ENCODE assay signal across 12 cellular contexts in the genomic region with DNA sequence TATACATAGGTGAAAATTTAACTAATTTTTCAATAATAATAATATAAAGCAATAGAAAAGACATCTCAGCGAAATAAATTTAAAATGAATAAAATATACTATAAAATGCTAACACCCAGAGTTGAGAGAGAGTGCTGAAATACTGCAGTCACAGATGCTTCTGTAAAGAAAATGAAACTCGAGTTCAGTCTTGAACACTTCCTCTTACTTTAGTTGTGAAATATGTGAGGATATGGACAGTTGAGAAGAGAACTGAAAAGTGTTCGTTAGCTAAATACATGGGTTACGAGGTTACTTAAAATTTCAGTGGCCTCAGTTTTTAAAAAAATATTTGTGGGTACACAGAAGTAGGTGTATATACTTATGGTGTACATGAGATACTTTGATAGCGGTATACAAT.
DNase-seq lines count a peak whose midpoint lies in the region; ATAC-seq and TF ChIP-seq lines count a peak whose summit lies in the region.
"Had no signal": no experiment of that assay in that cellular context is flagged by ENCODE, and none has a peak within 500 bp of the region (broad histone marks: within the 10 kb centered on the region; RNA-seq: fewer than 3 reads in every experiment).

No MANE protein-coding gene starts in this region.

- no peak overlapping the region for H3K4me3 Mint-ChIP-seq in activated naive CD8-positive, alpha-beta T cell treated with anti-CD3 and anti-CD28 coated beads, Interleukin-2, amount 50 U/mL, for 24 hours
- H3K4me3 Mint-ChIP-seq: activated T-cell treated with anti-CD3 and anti-CD28 coated beads, Interleukin-2, amount 50 U/mL, for 24 hours had no signal

- H2BK5ac ChIP-seq in mesenchymal stem cell (ENCODE audit: low read depth, low read length, poor library complexity, severe bottlenecking): no peak overlapping the region

- no peak overlapping the region for H3K23ac ChIP-seq in mesenchymal stem cell (ENCODE audit: low read length in 2 of 2)

- no peaks in the 10 kb centered on the region for H3K79me1 ChIP-seq in mesenchymal stem cell (replicated peaks; ENCODE audit: low read length, poor library complexity, severe bottlenecking)

- H4K91ac ChIP-seq in mesenchymal stem cell (ENCODE audit: low read length): no peak overlapping the region

- no peak overlapping the region for H2AFZ ChIP-seq in mesenchymal stem cell (ENCODE audit: low read depth, low read length)

- no peak overlapping the region for H2BK15ac ChIP-seq in mesenchymal stem cell (ENCODE audit: low read depth, poor library complexity, severe bottlenecking)

- no peak overlapping the region for H2AK5ac ChIP-seq in mesenchymal stem cell (ENCODE audit: low read length, severe bottlenecking)

- peaks cover 2% of the 10 kb centered on the region for H3K27me3 Mint-ChIP-seq in activated naive CD8-positive, alpha-beta T cell treated with anti-CD3 and anti-CD28 coated beads, Interleukin-2, amount 50 U/mL, for 24 hours
- H3K27me3 Mint-ChIP-seq: progenitor cell of endocrine pancreas had no signal

- H3K4me2 ChIP-seq in mesenchymal stem cell (ENCODE audit: low read length, poor library complexity, severe bottlenecking): no peak overlapping the region

- H3K9me3 Mint-ChIP-seq in activated naive CD8-positive, alpha-beta T cell treated with anti-CD3 and anti-CD28 coated beads, Interleukin-2, amount 50 U/mL, for 24 hours: no peaks in the 10 kb centered on the region
- H3K9me3 Mint-ChIP-seq: activated T-cell treated with anti-CD3 and anti-CD28 coated beads, Interleukin-2, amount 50 U/mL, for 24 hours had no signal

- H3K14ac ChIP-seq in mesenchymal stem cell (ENCODE audit: low read length in 2 of 2): no peak overlapping the region

- no peak for TF ChIP-seq POLR2A in spleen (IDR thresholded peaks at IDR 0.05)

- no peak overlapping the region for H3K9ac ChIP-seq in mesenchymal stem cell (ENCODE audit: low read length)

- DNase-seq in pons (ENCODE audit: low spot score) (peak; percentile 26), mesenchymal stem cell (no peak), HPDE6-E6E7 (ENCODE audit: extremely low spot score) (no peak), spleen (no peak)
- no peak for DNase-seq in activated naive CD8-positive, alpha-beta T cell treated with anti-CD3 and anti-CD28 coated beads, Interleukin-2, amount 50 U/mL, for 24 hours
- DNase-seq: activated T-cell treated with anti-CD3 and anti-CD28 coated beads, Interleukin-2, amount 50 U/mL, for 24 hours; left ventricle myocardium superior; NCI-H82 had no signal

- H3K9me3 ChIP-seq in mesenchymal stem cell (ENCODE audit: control insufficient read depth, low read length) (no peaks in the 10 kb centered on the region), spleen (no peaks in the 10 kb centered on the region)

- H3K27ac Mint-ChIP-seq in activated naive CD8-positive, alpha-beta T cell treated with anti-CD3 and anti-CD28 coated beads, Interleukin-2, amount 50 U/mL, for 24 hours: no peak overlapping the region
- H3K27ac Mint-ChIP-seq: activated T-cell treated with anti-CD3 and anti-CD28 coated beads, Interleukin-2, amount 50 U/mL, for 24 hours; progenitor cell of endocrine pancreas had no signal

- 93% methylated on average over 3 of the region's 5 CpGs for WGBS in mesenchymal stem cell
- WGBS in spleen, 5 donors: 47 to 56% (median 52%) methylated on average over 5 of the region's 5 CpGs

- no peak overlapping the region for H3K4ac ChIP-seq in mesenchymal stem cell (ENCODE audit: low read depth in 1 of 2, low read length in 2 of 2)

- ATAC-seq in GM19324 (IDR thresholded peaks at IDR 0.05; ENCODE audit: low FRiP score, unreplicated experiment): peak; percentile 79
- peak; percentile 59 for ATAC-seq in HG02759 (IDR thresholded peaks at IDR 0.05; ENCODE audit: unreplicated experiment)
- ATAC-seq in HG03520 (IDR thresholded peaks at IDR 0.05; ENCODE audit: unreplicated experiment): peak; percentile 91
- no peak for ATAC-seq in activated naive CD8-positive, alpha-beta T cell treated with anti-CD3 and anti-CD28 coated beads, Interleukin-2, amount 50 U/mL, for 24 hours
- ATAC-seq: left ventricle myocardium superior had no signal

- no peak overlapping the region for H2BK12ac ChIP-seq in mesenchymal stem cell (ENCODE audit: low read length in 2 of 2)

- H3K18ac ChIP-seq in mesenchymal stem cell (ENCODE audit: low read depth in 1 of 2, low read length in 2 of 2): no peak overlapping the region

- no peaks in the 10 kb centered on the region for H3K36me3 ChIP-seq in mesenchymal stem cell (ENCODE audit: control insufficient read depth in 1 of 2, insufficient read depth in 2 of 2, low read depth in 1 of 2, low read length in 2 of 2)
- H3K36me3 ChIP-seq in spleen: no peaks in the 10 kb centered on the region

- H3K27me3 ChIP-seq in mesenchymal stem cell (ENCODE audit: control insufficient read depth in 1 of 2, insufficient read depth in 1 of 2, low read length in 2 of 2) (no peaks in the 10 kb centered on the region), spleen (replicated peaks in 1 of 7) (no peaks in the 10 kb centered on the region)

- TF ChIP-seq CTCF in spleen (IDR thresholded peaks at IDR 0.05 in 8 of 11, conservative IDR thresholded peaks at IDR 0.05 in 3 of 11): no peak

- H3K4me1 ChIP-seq in mesenchymal stem cell (ENCODE audit: control insufficient read depth, insufficient read depth, low read depth, low read length): no peaks in the 10 kb centered on the region
- H3K4me1 ChIP-seq in spleen: peaks cover 0 to 2% (median 0%) of the 10 kb centered on the region in 6 donors

- H3K4me3 ChIP-seq in mesenchymal stem cell (ENCODE audit: insufficient read depth in 1 of 2, low read depth in 1 of 2, low read length in 2 of 2) (no peak overlapping the region), spleen (no peak overlapping the region)

- H3K27ac ChIP-seq in mesenchymal stem cell (ENCODE audit: low read length, poor library complexity, severe bottlenecking): no peak overlapping the region
- H3K27ac ChIP-seq in spleen: peak overlapping the region in 1 of 8 donors; percentile 45

- no peaks in the 10 kb centered on the region for H3K4me1 Mint-ChIP-seq in activated naive CD8-positive, alpha-beta T cell treated with anti-CD3 and anti-CD28 coated beads, Interleukin-2, amount 50 U/mL, for 24 hours

- H2BK120ac ChIP-seq in mesenchymal stem cell (ENCODE audit: low read depth, low read length): no peak overlapping the region

- no peaks in the 10 kb centered on the region for H3K36me3 Mint-ChIP-seq in activated naive CD8-positive, alpha-beta T cell treated with anti-CD3 and anti-CD28 coated beads, Interleukin-2, amount 50 U/mL, for 24 hours (ENCODE audit: low read depth)

- intact Hi-C loops in spleen (cut with DNase I; ENCODE audit: low total_unique reads): no loop called here

- no peak overlapping the region for H4K8ac ChIP-seq in mesenchymal stem cell (ENCODE audit: low read length)
